In the genomic region with DNA sequence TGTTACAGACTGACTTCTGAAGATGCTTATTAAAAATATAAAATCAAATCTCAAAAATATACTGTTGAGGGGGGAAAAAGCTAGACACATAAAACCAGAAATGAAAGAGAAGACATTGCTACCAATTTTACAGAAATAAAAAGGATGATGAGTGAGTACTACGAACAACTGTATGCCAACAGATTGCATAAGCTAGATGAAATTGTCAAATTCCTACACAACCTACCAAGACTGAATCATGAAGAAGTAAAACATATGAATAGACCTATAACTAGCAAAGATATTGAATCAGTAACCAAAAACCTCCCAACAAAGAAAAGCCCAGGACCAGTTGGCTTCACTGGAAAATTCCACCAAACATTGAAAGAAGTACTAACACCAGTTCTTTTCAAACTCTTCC, we compare ENCODE assay signal across 16 cellular contexts. TPM values are rescaled to one million over a fixed set of nuclear protein-coding genes. Genes with fewer than 3 reads are reported as not detected.
"Had no signal": no experiment of that assay in that cellular context is flagged by ENCODE, and none has a peak within 500 bp of the region (broad histone marks: within the 10 kb centered on the region; RNA-seq: fewer than 3 reads in every experiment).

No MANE protein-coding gene starts in this region.

- ATAC-seq: activated T-cell treated with anti-CD3 and anti-CD28 coated beads, Interleukin-2, amount 50 U/mL, for 4 hours; natural killer cell; stimulated activated naive B cell treated with anti-CD40 and anti-IgM and Interleukin-4, amounts not matched to agents 10 μg/mL and 1 μg/mL and 100 μg/mL, for 72 hours; upper lobe of right lung had no signal

- H2AFZ ChIP-seq: parathyroid adenoma had no signal

- H3K36me3 ChIP-seq: ascending aorta, cardiac muscle cell, sigmoid colon, upper lobe of right lung had no signal

- H3K27me3 Mint-ChIP-seq: stimulated activated naive B cell treated with anti-CD40 and anti-IgM and Interleukin-4, amounts not matched to agents 10 μg/mL and 1 μg/mL and 100 μg/mL, for 72 hours had no signal

- H3K4me3 Mint-ChIP-seq: activated T-cell treated with anti-CD3 and anti-CD28 coated beads, Interleukin-2, amount 50 U/mL, for 4 hours; natural killer cell; stimulated activated naive B cell treated with anti-CD40 and anti-IgM and Interleukin-4, amounts not matched to agents 10 μg/mL and 1 μg/mL and 100 μg/mL, for 72 hours had no signal

- H3K27me3 ChIP-seq: ascending aorta, cardiac muscle cell, sigmoid colon, upper lobe of right lung had no signal

- H3K9ac ChIP-seq: parathyroid adenoma had no signal

- H3K36me3 Mint-ChIP-seq: natural killer cell; stimulated activated naive B cell treated with anti-CD40 and anti-IgM and Interleukin-4, amounts not matched to agents 10 μg/mL and 1 μg/mL and 100 μg/mL, for 72 hours had no signal

- H3K4me1 ChIP-seq: parathyroid adenoma had no signal

- H3K79me2 ChIP-seq: parathyroid adenoma had no signal

- H3K9me3 ChIP-seq: ascending aorta, sigmoid colon, upper lobe of right lung had no signal

- H3K4me3 ChIP-seq: ascending aorta, cardiac muscle cell, sigmoid colon, upper lobe of right lung had no signal

- H3K27ac Mint-ChIP-seq: natural killer cell; stimulated activated naive B cell treated with anti-CD40 and anti-IgM and Interleukin-4, amounts not matched to agents 10 μg/mL and 1 μg/mL and 100 μg/mL, for 72 hours had no signal

- H3K27ac ChIP-seq: ascending aorta, cardiac muscle cell, parathyroid adenoma, sigmoid colon, upper lobe of right lung, VCaP had no signal

- H3K4me1 Mint-ChIP-seq: natural killer cell; stimulated activated naive B cell treated with anti-CD40 and anti-IgM and Interleukin-4, amounts not matched to agents 10 μg/mL and 1 μg/mL and 100 μg/mL, for 72 hours had no signal

- H3K9me3 Mint-ChIP-seq: activated T-cell treated with anti-CD3 and anti-CD28 coated beads, Interleukin-2, amount 50 U/mL, for 4 hours; stimulated activated naive B cell treated with anti-CD40 and anti-IgM and Interleukin-4, amounts not matched to agents 10 μg/mL and 1 μg/mL and 100 μg/mL, for 72 hours had no signal

- DNase-seq: activated CD4-positive, alpha-beta T cell treated with anti-CD3 and anti-CD28 coated beads, Interleukin-2, amount 50 U/mL, for 1 hour; activated CD4-positive, CD25-positive, alpha-beta regulatory T cell treated with anti-CD3 and anti-CD28 coated beads, Interleukin-2, amount 50 U/mL, for 72 hours; activated CD8-positive, alpha-beta memory T cell treated with anti-CD3 and anti-CD28 coated beads, Interleukin-2, amount 50 U/mL, for 4 hours; activated naive CD4-positive, alpha-beta T cell treated with anti-CD3 and anti-CD28 coated beads, Interleukin-2, amount 50 U/mL, for 16 hours; activated T-cell treated with anti-CD3 and anti-CD28 coated beads, Interleukin-2, amount 50 U/mL, for 4 hours; dermis blood vessel endothelial cell; effector memory CD4-positive, alpha-beta T cell; natural killer cell; sigmoid colon; stimulated activated naive B cell treated with anti-CD40 and anti-IgM and Interleukin-4, amounts not matched to agents 10 μg/mL and 1 μg/mL and 100 μg/mL, for 72 hours; upper lobe of right lung had no signal

RNA-seq across cellular contexts. Expression of a gene that starts 3.5 kb away (rescaled TPM):
- total RNA-seq: activated T-cell treated with anti-CD3 and anti-CD28 coated beads, Interleukin-2, amount 50 U/mL, for 4 hours; ascending aorta; cardiac muscle cell; T-helper 1 cell treated with Interleukin-12 subunit alpha and Interleukin-12 subunit beta and Interleukin-4 antibody, amounts not matched to agents 30 ng/mL and 1 ng/mL, for 36 hours had no signal
- polyA plus RNA-seq: cardiac muscle cell had no signal
